1 cellular context compared by ENCODE assay signal in genomic region chr10:126899529-126899928, GRCh38. TPM values are rescaled to one million over a fixed set of nuclear protein-coding genes. Genes with fewer than 3 reads are reported as not detected.
"Had no signal": no experiment of that assay in that cellular context is flagged by ENCODE, and none has a peak within 500 bp of the region (broad histone marks: within the 10 kb centered on the region; RNA-seq: fewer than 3 reads in every experiment).

No MANE protein-coding gene starts in this region.

RNA-seq across cellular contexts. Expression of gene DOCK1, which starts 5.7 kb away (rescaled TPM):
- polyA plus RNA-seq: naive thymus-derived CD4-positive, alpha-beta T cell had no signal
